9 cellular contexts compared by ENCODE assay signal in genomic region chr18:44909191-44909719, GRCh38.
A peak's percentile ranks its signal among the peaks of the same experiment; 100 is the strongest.
DNase-seq lines count a peak whose midpoint lies in the region; ATAC-seq, FAIRE-seq and TF ChIP-seq lines count a peak whose summit lies in the region.
"Had no signal": no experiment of that assay in that cellular context is flagged by ENCODE, and none has a peak within 500 bp of the region (broad histone marks: within the 10 kb centered on the region; RNA-seq: fewer than 3 reads in every experiment).

No MANE protein-coding gene starts in this region.

- no peaks in the 10 kb centered on the region for H3K9me3 ChIP-seq in colonic mucosa

- in situ Hi-C loops in GM13977 (cut with MboI; ENCODE audit: low pct_unique_long_range_greater_than_20kb, low sequenced_read_pairs, unreplicated experiment): no loop called here

- peak overlapping the region in 3 of 5 experiments; percentile 21 to 40 (median 34) for H3K27ac Mint-ChIP-seq in brain

- TF ChIP-seq CTCF in GM13977 (IDR thresholded peaks at IDR 0.05; ENCODE audit: extremely low read depth, insufficient read depth, missing control alignments) (no peak), brain (conservative IDR thresholded peaks at IDR 0.05) (no peak), D721Med (IDR thresholded peaks at IDR 0.05; ENCODE audit: insufficient read depth, missing control alignments) (no peak), colonic mucosa (IDR thresholded peaks at IDR 0.05) (no peak)

- no peak overlapping the region for H3K4me3 ChIP-seq in colonic mucosa

- H3K27ac ChIP-seq in colonic mucosa: no peak overlapping the region

- peak; percentile 51 for DNase-seq in GM13977 (ENCODE audit: low spot score)
- no peak for DNase-seq in NCI-H446 treated with DMSO at 0.1 percent for 48 hours (lab: John Stamatoyannopoulos, UW)
- DNase-seq in D721Med (ENCODE audit: insufficient read length, low spot score): no peak
- DNase-seq in NCI-H524 treated with DMSO at 0.1 percent for 48 hours (lab: John Stamatoyannopoulos, UW): no peak
- no peak for DNase-seq in colonic mucosa
- DNase-seq: NCI-H526 treated with DMSO at 0.1 percent for 48 hours had no signal

- H3K36me3 ChIP-seq in colonic mucosa: no peaks in the 10 kb centered on the region

- no peak for FAIRE-seq in D721Med (lab: Jason Lieb, UNC)

- ATAC-seq in GM19463 (IDR thresholded peaks at IDR 0.05; ENCODE audit: unreplicated experiment) (peak; percentile 73), HG03135 (IDR thresholded peaks at IDR 0.05; ENCODE audit: unreplicated experiment) (peak; percentile 73)

- H3K4me1 ChIP-seq in colonic mucosa: no peaks in the 10 kb centered on the region

- H3K27me3 ChIP-seq in colonic mucosa: no peaks in the 10 kb centered on the region

- intact Hi-C loops in colonic mucosa (cut with DNase I): no loop called here

- H3K9ac ChIP-seq in colonic mucosa (ENCODE audit: low read depth in 2 of 2, low read length in 2 of 2): no peak overlapping the region

- H3K9me3 Mint-ChIP-seq in brain: peaks cover 0 to 20% (median 4%) of the 10 kb centered on the region in 5 experiments

- no peak overlapping the region for H3K4me3 Mint-ChIP-seq in brain

- peaks cover 23% of the 10 kb centered on the region for H3K4me1 Mint-ChIP-seq in brain

- peaks cover 36% of the 10 kb centered on the region for H3K36me3 Mint-ChIP-seq in brain

- no peaks in the 10 kb centered on the region for H3K27me3 Mint-ChIP-seq in brain
